In genomic region chr12:96456265-96456974, GRCh38 we compare ENCODE assay signal across 1 cellular context.
TF ChIP-seq lines count a peak whose summit lies in the region.

No MANE protein-coding gene starts in this region.

TF ChIP-seq in SK-N-SH, 30 proteins besides CTCF, POLR2A, EP300 and RAD21 (continued from another document):
- TF ChIP-seq NFIC (IDR thresholded peaks at IDR 0.05; ENCODE audit: borderline replicate concordance) = no peak
- no peak for TF ChIP-seq RXRA (IDR thresholded peaks at IDR 0.05; ENCODE audit: borderline replicate concordance, low read depth)
- no peak for TF ChIP-seq ZBTB33 (IDR thresholded peaks at IDR 0.05; ENCODE audit: borderline replicate concordance, low read depth)
- TF ChIP-seq NRF1 (IDR thresholded peaks at IDR 0.05; ENCODE audit: low read depth, low read length) = no peak
- TF ChIP-seq RFX5 (IDR thresholded peaks at IDR 0.05; ENCODE audit: low read length) = no peak
- TF ChIP-seq SMC3 (IDR thresholded peaks at IDR 0.05; ENCODE audit: low read depth, low read length) = no peak
- no peak for TF ChIP-seq MAX (IDR thresholded peaks at IDR 0.05; ENCODE audit: low read depth)
- no peak for TF ChIP-seq YY1 (IDR thresholded peaks at IDR 0.05; ENCODE audit: low read depth)
- TF ChIP-seq FOXJ3 (CRISPR knock-in tag; IDR thresholded peaks at IDR 0.05) = no peak
- no peak for TF ChIP-seq FOSL2 (IDR thresholded peaks at IDR 0.05; ENCODE audit: borderline replicate concordance, low read depth)
- TF ChIP-seq EZH2phosphoT487 (IDR thresholded peaks at IDR 0.05; ENCODE audit: borderline replicate concordance, low read depth) = no peak
- TF ChIP-seq SIN3A (IDR thresholded peaks at IDR 0.05; ENCODE audit: borderline replicate concordance, low read depth, low read length) = no peak
- TF ChIP-seq ELF1 (IDR thresholded peaks at IDR 0.05) = no peak
- TF ChIP-seq USF1 (IDR thresholded peaks at IDR 0.05; ENCODE audit: borderline replicate concordance, low read depth) = no peak
- TF ChIP-seq GATA2 (CRISPR knock-in tag; IDR thresholded peaks at IDR 0.05) = no peak
- no peak for TF ChIP-seq TEAD4 (IDR thresholded peaks at IDR 0.05; ENCODE audit: borderline replicate concordance, insufficient read depth)
TF ChIP-seq in SK-N-SH: peak in this region for 0.
